Comparison of ENCODE assay signal across 20 cellular contexts in genomic region chr13:34277971-34278370, GRCh38.
DNase-seq lines count a peak whose midpoint lies in the region; ATAC-seq lines count a peak whose summit lies in the region.
"Had no signal": no experiment of that assay in that cellular context is flagged by ENCODE, and none has a peak within 500 bp of the region (broad histone marks: within the 10 kb centered on the region; RNA-seq: fewer than 3 reads in every experiment).

No MANE protein-coding gene starts in this region.

- ATAC-seq in HG02870 (IDR thresholded peaks at IDR 0.05; ENCODE audit: unreplicated experiment): no peak
- no peak for ATAC-seq in stimulated activated effector memory CD8-positive, alpha-beta T cell treated with anti-CD3 and anti-CD28 coated beads, Interleukin-12 subunit alpha, Interleukin-12 subunit beta, amount 100 ng/mL, for 72 hours
- ATAC-seq: CD8-positive, alpha-beta T cell; HepG2 had no signal

- CTCF ChIA-PET in activated CD4-positive, alpha-beta T cell treated with anti-CD3 and anti-CD28 coated beads, Interleukin-2, amount 10 ng/mL, durations not matched to agents 7 days and 5 days (lab: Charles Lee): no interaction called here

- POLR2A ChIA-PET in activated CD4-positive, alpha-beta T cell treated with anti-CD3 and anti-CD28 coated beads, Interleukin-2, amount 10 ng/mL, durations not matched to agents 7 days and 5 days (lab: Charles Lee): no interaction called here

- no peaks in the 10 kb centered on the region for H3K4me1 Mint-ChIP-seq in activated CD4-positive, alpha-beta T cell treated with anti-CD3 and anti-CD28 coated beads, Interleukin-2, amount 10 ng/mL, durations not matched to agents 24 days and 14 days
- H3K4me1 Mint-ChIP-seq in activated CD4-positive, alpha-beta T cell treated with anti-CD3 and anti-CD28 coated beads, Interleukin-2, amount 10 ng/mL, durations not matched to agents 7 days and 5 days: no peaks in the 10 kb centered on the region
- H3K4me1 Mint-ChIP-seq in stimulated activated effector memory CD8-positive, alpha-beta T cell treated with anti-CD3 and anti-CD28 coated beads, Interleukin-12 subunit alpha, Interleukin-12 subunit beta, amount 100 ng/mL, for 72 hours: no peaks in the 10 kb centered on the region
- H3K4me1 Mint-ChIP-seq: B cell had no signal

- DNase-seq in activated CD4-positive, alpha-beta T cell treated with anti-CD3 and anti-CD28 coated beads, Interleukin-2, amount 10 ng/mL, durations not matched to agents 24 days and 14 days: peak; percentile 28
- no peak for DNase-seq in activated CD4-positive, alpha-beta T cell treated with anti-CD3 and anti-CD28 coated beads, Interleukin-2, amount 10 ng/mL, durations not matched to agents 7 days and 5 days
- DNase-seq in amniotic epithelial cell (ENCODE audit: low read depth) (peak; percentile 45), retina (peak; percentile 40), LoVo (ENCODE audit: low spot score) (no peak)
- no peak for DNase-seq in stimulated activated effector memory CD8-positive, alpha-beta T cell treated with anti-CD3 and anti-CD28 coated beads, Interleukin-12 subunit alpha, Interleukin-12 subunit beta, amount 100 ng/mL, for 72 hours (ENCODE audit: low spot score in 2 of 2)
- DNase-seq: Caco-2; CD8-positive, alpha-beta T cell; DMS79 treated with DMSO at 0.1 percent for 48 hours; Kasumi-1; MG63; NCI-H1105 treated with DMSO at 0.1 percent for 48 hours; NCI-H2029; NCI-H446 treated with DMSO at 0.1 percent for 48 hours; NCI-H526; Right ventricle myocardium superior; RPMI8226 had no signal

- no peaks in the 10 kb centered on the region for H3K36me3 Mint-ChIP-seq in activated CD4-positive, alpha-beta T cell treated with anti-CD3 and anti-CD28 coated beads, Interleukin-2, amount 10 ng/mL, durations not matched to agents 24 days and 14 days (ENCODE audit: low read depth)
- H3K36me3 Mint-ChIP-seq in activated CD4-positive, alpha-beta T cell treated with anti-CD3 and anti-CD28 coated beads, Interleukin-2, amount 10 ng/mL, durations not matched to agents 7 days and 5 days (ENCODE audit: low read depth): no peaks in the 10 kb centered on the region
- H3K36me3 Mint-ChIP-seq in stimulated activated effector memory CD8-positive, alpha-beta T cell treated with anti-CD3 and anti-CD28 coated beads, Interleukin-12 subunit alpha, Interleukin-12 subunit beta, amount 100 ng/mL, for 72 hours: no peaks in the 10 kb centered on the region
- H3K36me3 Mint-ChIP-seq: CD8-positive, alpha-beta T cell had no signal

- H3K27me3 Mint-ChIP-seq in activated CD4-positive, alpha-beta T cell treated with anti-CD3 and anti-CD28 coated beads, Interleukin-2, amount 10 ng/mL, durations not matched to agents 24 days and 14 days: no peaks in the 10 kb centered on the region
- H3K27me3 Mint-ChIP-seq in activated CD4-positive, alpha-beta T cell treated with anti-CD3 and anti-CD28 coated beads, Interleukin-2, amount 10 ng/mL, durations not matched to agents 7 days and 5 days: no peaks in the 10 kb centered on the region
- H3K27me3 Mint-ChIP-seq: B cell had no signal

- no peak overlapping the region for H3K4me3 Mint-ChIP-seq in activated CD4-positive, alpha-beta T cell treated with anti-CD3 and anti-CD28 coated beads, Interleukin-2, amount 10 ng/mL, durations not matched to agents 24 days and 14 days
- no peak overlapping the region for H3K4me3 Mint-ChIP-seq in activated CD4-positive, alpha-beta T cell treated with anti-CD3 and anti-CD28 coated beads, Interleukin-2, amount 10 ng/mL, durations not matched to agents 7 days and 5 days
- no peak overlapping the region for H3K4me3 Mint-ChIP-seq in stimulated activated effector memory CD8-positive, alpha-beta T cell treated with anti-CD3 and anti-CD28 coated beads, Interleukin-12 subunit alpha, Interleukin-12 subunit beta, amount 100 ng/mL, for 72 hours
- H3K4me3 Mint-ChIP-seq: B cell; CD8-positive, alpha-beta T cell had no signal

- H3K27ac Mint-ChIP-seq in activated CD4-positive, alpha-beta T cell treated with anti-CD3 and anti-CD28 coated beads, Interleukin-2, amount 10 ng/mL, durations not matched to agents 24 days and 14 days: no peak overlapping the region
- H3K27ac Mint-ChIP-seq in activated CD4-positive, alpha-beta T cell treated with anti-CD3 and anti-CD28 coated beads, Interleukin-2, amount 10 ng/mL, durations not matched to agents 7 days and 5 days: no peak overlapping the region
- H3K27ac Mint-ChIP-seq in stimulated activated effector memory CD8-positive, alpha-beta T cell treated with anti-CD3 and anti-CD28 coated beads, Interleukin-12 subunit alpha, Interleukin-12 subunit beta, amount 100 ng/mL, for 72 hours: no peak overlapping the region
- H3K27ac Mint-ChIP-seq: B cell; CD8-positive, alpha-beta T cell had no signal

- intact Hi-C loops in activated CD4-positive, alpha-beta T cell treated with anti-CD3 and anti-CD28 coated beads, Interleukin-2, amount 10 ng/mL, durations not matched to agents 24 days and 14 days (cut with micrococcal nuclease): no loop called here

- H3K9me3 Mint-ChIP-seq in activated CD4-positive, alpha-beta T cell treated with anti-CD3 and anti-CD28 coated beads, Interleukin-2, amount 10 ng/mL, durations not matched to agents 24 days and 14 days: peaks cover 11% of the 10 kb centered on the region
- peaks cover 4% of the 10 kb centered on the region for H3K9me3 Mint-ChIP-seq in activated CD4-positive, alpha-beta T cell treated with anti-CD3 and anti-CD28 coated beads, Interleukin-2, amount 10 ng/mL, durations not matched to agents 7 days and 5 days
- H3K9me3 Mint-ChIP-seq in stimulated activated effector memory CD8-positive, alpha-beta T cell treated with anti-CD3 and anti-CD28 coated beads, Interleukin-12 subunit alpha, Interleukin-12 subunit beta, amount 100 ng/mL, for 72 hours: peaks cover 6% of the 10 kb centered on the region

Comparison
In these comparisons a context has a peak if more than half of its experiments do, and no peak if none do; other contexts are left out.
1. DNase-seq: peak in activated CD4-positive, alpha-beta T cell treated with anti-CD3 and anti-CD28 coated beads, Interleukin-2, amount 10 ng/mL, durations not matched to agents 24 days and 14 days (single experiment), amniotic epithelial cell (single experiment) and retina (single experiment); none in activated CD4-positive, alpha-beta T cell treated with anti-CD3 and anti-CD28 coated beads, Interleukin-2, amount 10 ng/mL, durations not matched to agents 7 days and 5 days (single experiment), LoVo (single experiment) and stimulated activated effector memory CD8-positive, alpha-beta T cell treated with anti-CD3 and anti-CD28 coated beads, Interleukin-12 subunit alpha, Interleukin-12 subunit beta, amount 100 ng/mL, for 72 hours (0 of 2).